ENCODE assay signal across 8 cellular contexts in genomic region chr14:73637830-73638229, GRCh38. TPM values are rescaled to one million over a fixed set of nuclear protein-coding genes. Genes with fewer than 3 reads are reported as not detected.
"Had no signal": no experiment of that assay in that cellular context is flagged by ENCODE, and none has a peak within 500 bp of the region (broad histone marks: within the 10 kb centered on the region; RNA-seq: fewer than 3 reads in every experiment).

No MANE protein-coding gene starts in this region.

- H3K9me3 Mint-ChIP-seq: H9 had no signal

- FAIRE-seq: H54, K562 had no signal

- H3K9ac ChIP-seq: GM23248 had no signal

- H2AFZ ChIP-seq: GM23248 had no signal

- ATAC-seq: K562 had no signal

- DNase-seq: GM23248, H9, HCEC 1CT, IMR-90, KG1 had no signal

- H3K4me3 ChIP-seq: GM23248, K562 had no signal

- H3K27ac ChIP-seq: GM23248 had no signal

- H3K4me3 Mint-ChIP-seq: H9 had no signal

RNA-seq across cellular contexts. Expression of gene ACOT6, which starts 25.5 kb away (rescaled TPM):
- total RNA-seq: GM23248, H9, HT-29, IMR-90, K562 had no signal
- polyA plus RNA-seq: GM23248, IMR-90, K562 had no signal

RNA-seq across cellular contexts. Expression of gene ACOT4, which starts 46.2 kb away (rescaled TPM):
- total RNA-seq: K562 had no signal
- polyA plus RNA-seq: K562 had no signal
